In the genomic region with DNA sequence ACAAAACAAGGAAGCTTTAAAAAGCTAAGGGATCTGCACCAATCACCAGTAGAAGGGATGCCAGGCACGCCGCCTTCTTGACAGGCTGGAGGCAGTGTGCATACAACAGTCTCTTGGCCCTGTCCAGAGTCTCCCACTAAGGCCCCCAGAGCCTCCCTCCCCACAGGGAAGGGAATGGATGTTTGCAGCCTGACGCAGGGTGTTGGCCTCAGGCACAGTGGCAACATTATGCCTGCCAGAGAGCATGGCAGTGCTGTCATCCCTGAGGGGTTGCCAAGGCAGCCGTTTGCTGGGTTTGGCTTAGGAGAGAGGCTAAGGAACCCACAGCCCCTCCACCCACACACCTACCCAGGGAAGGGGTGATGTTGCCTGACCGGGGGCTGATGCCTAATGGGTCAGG, we compare ENCODE assay signal across 1 cellular context.
TF ChIP-seq lines count a peak whose summit lies in the region.

No MANE protein-coding gene starts in this region.

TF ChIP-seq in HepG2, 621 proteins besides CTCF, POLR2A, EP300 and RAD21:
- no peak for TF ChIP-seq HMGXB4 (CRISPR knock-in tag; IDR thresholded peaks at IDR 0.05; ENCODE audit: borderline replicate concordance in 1 of 2, low read depth in 1 of 2)
- TF ChIP-seq ZNF768 (CRISPR knock-in tag; IDR thresholded peaks at IDR 0.05) = no peak
- no peak for TF ChIP-seq MLXIP (CRISPR knock-in tag; IDR thresholded peaks at IDR 0.05; ENCODE audit: borderline replicate concordance)
- TF ChIP-seq ZNF549 (CRISPR knock-in tag; IDR thresholded peaks at IDR 0.05) = no peak
